ENCODE assay signal across 14 cellular contexts in genomic region chr11:117600261-117600783, GRCh38.
A peak's percentile ranks its signal among the peaks of the same experiment; 100 is the strongest.
DNase-seq lines count a peak whose midpoint lies in the region; ATAC-seq, FAIRE-seq and TF ChIP-seq lines count a peak whose summit lies in the region.
"Had no signal": no experiment of that assay in that cellular context is flagged by ENCODE, and none has a peak within 500 bp of the region (broad histone marks: within the 10 kb centered on the region; RNA-seq: fewer than 3 reads in every experiment).

No MANE protein-coding gene starts in this region.

- H4K20me1 ChIP-seq in H1 (replicated peaks in 1 of 2; ENCODE audit: control insufficient read depth in 1 of 2, insufficient read depth in 2 of 2, low read length in 2 of 2): no peaks in the 10 kb centered on the region

- peak overlapping the region; percentile 82; the same call in 1 of the 2 replicates for H2BK12ac ChIP-seq in H1 (ENCODE audit: low read depth, low read length)

- peak overlapping the region; percentile 42; the same call in 1 of the 2 replicates for H4K8ac ChIP-seq in H1 (ENCODE audit: extremely low read depth, insufficient read depth, low read length)

- 0 out of 2 replicates have a peak overlapping the region, but pooled peaks have one; percentile 23 for H2AFZ ChIP-seq in H1 (ENCODE audit: low read length)
- H2AFZ ChIP-seq: parathyroid adenoma had no signal

- no peak for ATAC-seq in HG03460 (IDR thresholded peaks at IDR 0.05; ENCODE audit: unreplicated experiment)

- H4K91ac ChIP-seq in H1 (replicated peaks; ENCODE audit: insufficient read length, low read length): peak overlapping the region; percentile 45

- H3K27ac ChIP-seq in right atrium auricular region: no peak overlapping the region
- no peak overlapping the region for H3K27ac ChIP-seq in H1 (ENCODE audit: low read depth, low read length)
- peak overlapping the region; percentile 97 for H3K27ac ChIP-seq in substantia nigra (ENCODE audit: low read depth, low read length, poor library complexity, severe bottlenecking)
- no peak overlapping the region for H3K27ac ChIP-seq in Peyer's patch
- H3K27ac ChIP-seq: parathyroid adenoma, upper lobe of left lung, VCaP had no signal

- POLR2A ChIA-PET in H1 (lab: Charles Lee; ENCODE audit: partially characterized antibody): interaction anchor here (1.4 kb wide), 1 partner anchor 11 kb away, joined by 3 read pairs; no protein-coding TSS in a partner anchor

- no peak overlapping the region for H2BK120ac ChIP-seq in H1 (replicated peaks; ENCODE audit: low read depth, low read length)

- H3K9me3 ChIP-seq in right atrium auricular region (no peaks in the 10 kb centered on the region), H1 (ENCODE audit: insufficient read depth in 2 of 2, low read depth in 1 of 2, low read length in 1 of 2) (no peaks in the 10 kb centered on the region), Peyer's patch (no peaks in the 10 kb centered on the region)
- H3K9me3 ChIP-seq: upper lobe of left lung had no signal

- FAIRE-seq in H1 (lab: Jason Lieb, UNC): no peak

- no peaks in the 10 kb centered on the region for H3K79me2 ChIP-seq in H1 (ENCODE audit: control insufficient read depth in 1 of 2, insufficient read depth in 2 of 2, low read length in 2 of 2)
- H3K79me2 ChIP-seq: parathyroid adenoma had no signal

- 0 out of 2 replicates have a peak overlapping the region, but pooled peaks have one; percentile 55 for H2BK5ac ChIP-seq in H1 (ENCODE audit: low read depth, low read length)

- no peak overlapping the region for H3K56ac ChIP-seq in H1 (replicated peaks; ENCODE audit: insufficient read length, low read depth, low read length)

- CTCF ChIA-PET in H1 (lab: Charles Lee; ENCODE audit: partially characterized antibody): interaction anchor here (0.9 to 3.2 kb wide), 8 partner anchors 10 to 217 kb away, joined by 3 to 15 read pairs (median 6); no protein-coding TSS in a partner anchor

- WGBS in H1 (ENCODE audit: extremely low coverage in 1 of 2, insufficient coverage in 1 of 2, insufficient read length in 1 of 2, insufficient replicate concordance in 2 of 2, low coverage in 1 of 2, low lambda C conversion rate in 2 of 2, missing lambda C conversion rate in 1 of 2), 2 experiments: 75% methylated on average over 6 of the region's 10 CpGs; no CpG with 5 or more reads in 1 of the 2 experiments

- no peaks in the 10 kb centered on the region for H3K23me2 ChIP-seq in H1 (ENCODE audit: low read depth, low read length)

- H3K9me3 Mint-ChIP-seq in immature natural killer cell: no peaks in the 10 kb centered on the region
- H3K9me3 Mint-ChIP-seq: activated naive CD8-positive, alpha-beta T cell treated with anti-CD3 and anti-CD28 coated beads for 36 hours had no signal

- H3K9ac ChIP-seq in H1 (replicated peaks in 1 of 4; ENCODE audit: extremely low read depth in 1 of 4, low read depth in 3 of 4, low read length in 3 of 4): no peak overlapping the region
- H3K9ac ChIP-seq: parathyroid adenoma had no signal

- no peak overlapping the region for H3K4me3 ChIP-seq in right atrium auricular region
- H3K4me3 ChIP-seq in H1 (ENCODE audit: extremely low read depth in 1 of 4, insufficient read depth in 2 of 4, low read depth in 3 of 4, low read length in 4 of 4): no peak overlapping the region
- no peak overlapping the region for H3K4me3 ChIP-seq in Peyer's patch
- H3K4me3 ChIP-seq: upper lobe of left lung had no signal

- H3K27me3 ChIP-seq in right atrium auricular region (no peaks in the 10 kb centered on the region), H1 (replicated peaks in 1 of 4; ENCODE audit: control insufficient read depth in 3 of 4, extremely low read depth in 1 of 4, insufficient read depth in 3 of 4, low read length in 3 of 4) (no peaks in the 10 kb centered on the region; a peak in 2 of 7 replicates), Peyer's patch (no peaks in the 10 kb centered on the region)
- H3K27me3 ChIP-seq: upper lobe of left lung had no signal

- no peak for TF ChIP-seq RAD21 in H1 (IDR thresholded peaks at IDR 0.05 in 1 of 2, conservative IDR thresholded peaks at IDR 0.05 in 1 of 2; ENCODE audit: low read depth in 2 of 2, low read length in 2 of 2)

- H2AK5ac ChIP-seq in H1 (ENCODE audit: low read depth, low read length): 0 out of 2 replicates have a peak overlapping the region, but pooled peaks have one; percentile 42

- H3K4me3 Mint-ChIP-seq in immature natural killer cell: no peak overlapping the region
- H3K4me3 Mint-ChIP-seq: activated naive CD8-positive, alpha-beta T cell treated with anti-CD3 and anti-CD28 coated beads for 36 hours had no signal

- H3K4me1 ChIP-seq in right atrium auricular region (peaks cover 0 to 12% of the 10 kb centered on the region in 2 donors), H1 (replicated peaks in 1 of 4; ENCODE audit: control insufficient read depth in 3 of 4, insufficient read depth in 4 of 4, low read length in 3 of 4) (peaks cover 3 to 14% (median 9%) of the 10 kb centered on the region in 4 experiments), Peyer's patch (no peaks in the 10 kb centered on the region)
- H3K4me1 ChIP-seq: parathyroid adenoma, upper lobe of left lung had no signal

- no peaks in the 10 kb centered on the region for H3K36me3 Mint-ChIP-seq in immature natural killer cell
- H3K36me3 Mint-ChIP-seq: activated naive CD8-positive, alpha-beta T cell treated with anti-CD3 and anti-CD28 coated beads for 36 hours had no signal

- DNase-seq in cardiac septum (ENCODE audit: low spot score) (peak; percentile 53), right atrium auricular region (ENCODE audit: low spot score) (no peak), NCI-H2227 treated with DMSO at 0.1 percent for 48 hours (lab: John Stamatoyannopoulos, UW) (peak; percentile 62), H1 (ENCODE audit: low read depth in 1 of 2, low spot score in 2 of 2) (no peak), substantia nigra (lab: John Stamatoyannopoulos, UW) (peak in 47 of 49 donors; percentile 29 to 90 (median 76)), Peyer's patch (no peak), immature natural killer cell (no peak)
- DNase-seq: ACHN; activated naive CD8-positive, alpha-beta T cell treated with anti-CD3 and anti-CD28 coated beads for 36 hours; cortex of kidney; upper lobe of left lung had no signal

- no peak overlapping the region for H3K14ac ChIP-seq in H1 (ENCODE audit: insufficient read length)

- H3K4me2 ChIP-seq in H1 (ENCODE audit: insufficient read depth in 1 of 2, low read depth in 2 of 2, low read length in 2 of 2): 0 out of 4 replicates have a peak overlapping the region, but pooled peaks of 1 of the 2 experiments have one; percentile 5

- H2BK15ac ChIP-seq in H1 (ENCODE audit: low read length): peak overlapping the region; percentile 9; the same call in 1 of the 2 replicates

- H3K36me3 ChIP-seq in right atrium auricular region (no peaks in the 10 kb centered on the region), H1 (ENCODE audit: control insufficient read depth in 2 of 4, insufficient read depth in 4 of 4, low read length in 3 of 4) (no peaks in the 10 kb centered on the region), Peyer's patch (no peaks in the 10 kb centered on the region)
- H3K36me3 ChIP-seq: upper lobe of left lung had no signal

- no peaks in the 10 kb centered on the region for H3K4me1 Mint-ChIP-seq in immature natural killer cell
- H3K4me1 Mint-ChIP-seq: activated naive CD8-positive, alpha-beta T cell treated with anti-CD3 and anti-CD28 coated beads for 36 hours had no signal

- no peak overlapping the region for H3K23ac ChIP-seq in H1 (ENCODE audit: insufficient read length)

- TF ChIP-seq CTCF in right atrium auricular region (IDR thresholded peaks at IDR 0.05) (no peak), H1 (IDR thresholded peaks at IDR 0.05; ENCODE audit: control extremely low read depth in 1 of 3, insufficient read depth in 1 of 3, low read depth in 1 of 3, low read length in 3 of 3) (no peak), Peyer's patch (IDR thresholded peaks at IDR 0.05) (no peak)

- no peaks in the 10 kb centered on the region for H3K79me1 ChIP-seq in H1 (ENCODE audit: low read depth, low read length)

- TF ChIP-seq POLR2A in H1 (IDR thresholded peaks at IDR 0.05; ENCODE audit: control extremely low read depth in 1 of 2, low read depth in 2 of 2, low read length in 2 of 2) (no peak), Peyer's patch (IDR thresholded peaks at IDR 0.05) (no peak)

- TF ChIP-seq EP300 in H1 (IDR thresholded peaks at IDR 0.05; ENCODE audit: borderline replicate concordance in 1 of 2, low read depth in 2 of 2, low read length in 2 of 2): no peak

- intact Hi-C loops in cardiac septum (cut with DNase I): no loop called here

- H3K27ac Mint-ChIP-seq in immature natural killer cell: no peak overlapping the region
- H3K27ac Mint-ChIP-seq: activated naive CD8-positive, alpha-beta T cell treated with anti-CD3 and anti-CD28 coated beads for 36 hours had no signal

- H2BK20ac ChIP-seq in H1 (ENCODE audit: low read length): peak overlapping the region; percentile 64; the same call in 1 of the 2 replicates

- peaks cover 3 to 14% (median 5%) of the 10 kb centered on the region in 3 donors for H3K27me3 Mint-ChIP-seq in immature natural killer cell (ENCODE audit: low read depth in 3 of 3)

- H3K4ac ChIP-seq in H1 (replicated peaks; ENCODE audit: insufficient read length, low read depth, low read length): no peak overlapping the region

- no peak overlapping the region for H4K5ac ChIP-seq in H1 (ENCODE audit: insufficient read length, low read depth, low read length)

- H3K18ac ChIP-seq in H1 (ENCODE audit: extremely low read depth, low read length): peak overlapping the region; percentile 56; the same call in 1 of the 2 replicates

TF ChIP-seq in H1, 55 proteins besides CTCF, POLR2A, EP300 and RAD21:
- TF ChIP-seq TAF7 (optimal IDR thresholded peaks at IDR 0.05; ENCODE audit: borderline replicate concordance, low read depth, low read length) (no peak), MAX (IDR thresholded peaks at IDR 0.05) (0 out of 2 replicates have a peak, but pooled peaks have one; percentile 28), CHD2 (IDR thresholded peaks at IDR 0.05; ENCODE audit: low read length) (no peak), KDM1A (IDR thresholded peaks at IDR 0.05; ENCODE audit: borderline replicate concordance, low read length) (no peak), KDM5A (IDR thresholded peaks at IDR 0.05; ENCODE audit: low read length) (no peak)

Comparison
In these comparisons a context has a peak if more than half of its experiments do, and no peak if none do; other contexts are left out.
1. DNase-seq: peak in cardiac septum (single experiment), NCI-H2227 treated with DMSO at 0.1 percent for 48 hours (single experiment) and substantia nigra (47 of 49); none in right atrium auricular region (single experiment), H1 (0 of 2), Peyer's patch (0 of 3) and immature natural killer cell (0 of 3).